In genomic region chr11:45981826-45982225, GRCh38 we compare ENCODE assay signal across 9 cellular contexts. TPM values are rescaled to one million over a fixed set of nuclear protein-coding genes. Genes with fewer than 3 reads are reported as not detected.
DNase-seq lines count a peak whose midpoint lies in the region; ATAC-seq and TF ChIP-seq lines count a peak whose summit lies in the region.
"Not testable (repeated sequence)": the region's sequence is repeated elsewhere in the genome, so short reads cannot be mapped to it uniquely, and the experiment has no call there.
"Had no signal": no experiment of that assay in that cellular context is flagged by ENCODE, and none has a peak within 500 bp of the region (broad histone marks: within the 10 kb centered on the region; RNA-seq: fewer than 3 reads in every experiment).

No MANE protein-coding gene starts in this region.

- not testable (repeated sequence) for H3K9me3 ChIP-seq in adrenal gland (replicated peaks in 1 of 3); lower lobe of right lung; thyroid gland

- intact Hi-C loops in adrenal gland (cut with DNase I); left ventricle myocardium superior (cut with micrococcal nuclease); lower lobe of right lung (cut with DNase I); thyroid gland (cut with DNase I): not testable (repeated sequence)

- 57 to 87% (median 72%) methylated on average over 5 of the region's 5 CpGs for WGBS in adrenal gland, 4 donors
- 40 to 53% methylated on average over 5 of the region's 5 CpGs for WGBS in thyroid gland, 2 donors

- ATAC-seq in left ventricle myocardium superior: peak; percentile 85
- ATAC-seq in lower lobe of right lung: peak; percentile 67 to 84

- not testable (repeated sequence) for TF ChIP-seq CTCF in adrenal gland (IDR thresholded peaks at IDR 0.05); lower lobe of right lung (IDR thresholded peaks at IDR 0.05); thyroid gland (IDR thresholded peaks at IDR 0.05)

- DNase-seq in DMS153 (lab: John Stamatoyannopoulos, UW) (peak; percentile 6), NCI-H1105 (lab: John Stamatoyannopoulos, UW) (peak; percentile 32), NCI-H2227 (lab: John Stamatoyannopoulos, UW; ENCODE audit: unreplicated experiment) (peak; percentile 33), adrenal gland (peak in 6 of 7 donors; percentile 29 to 69 (median 41)), erythroblast (lab: John Stamatoyannopoulos, UW) (peak; percentile 4 to 42), left ventricle myocardium superior (peak; percentile 63), lower lobe of right lung (peak; percentile 65), thyroid gland (peak; percentile 71 to 73)

- H3K4me3 ChIP-seq in adrenal gland; lower lobe of right lung; thyroid gland (replicated peaks in 1 of 3): not testable (repeated sequence)

- H3K27me3 ChIP-seq in adrenal gland; lower lobe of right lung (ENCODE audit: low read depth); thyroid gland: not testable (repeated sequence)

- H3K4me1 ChIP-seq in adrenal gland (replicated peaks in 1 of 2) (peaks cover 4 to 22% of the 10 kb centered on the region in 2 donors), lower lobe of right lung (peaks cover 19% of the 10 kb centered on the region), thyroid gland (peaks cover 12 to 17% of the 10 kb centered on the region in 2 donors)

- TF ChIP-seq POLR2A in adrenal gland (IDR thresholded peaks at IDR 0.05); erythroblast (IDR thresholded peaks at IDR 0.05; ENCODE audit: low read length); thyroid gland (IDR thresholded peaks at IDR 0.05): not testable (repeated sequence)

- not testable (repeated sequence) for H3K27ac ChIP-seq in adrenal gland, lower lobe of right lung, thyroid gland

- H3K36me3 ChIP-seq in adrenal gland (replicated peaks in 1 of 2): peaks cover 0 to 26% of the 10 kb centered on the region in 2 donors
- peaks cover 31% of the 10 kb centered on the region for H3K36me3 ChIP-seq in lower lobe of right lung
- peaks cover 0 to 14% of the 10 kb centered on the region in 2 donors for H3K36me3 ChIP-seq in thyroid gland

RNA-seq across cellular contexts. Expression of gene LARGE2, which starts 59.4 kb away (rescaled TPM):
- 1 to 10 TPM; 1.0 to 7.1 (median 4.0) TPM for total RNA-seq in adrenal gland
- polyA plus RNA-seq in adrenal gland: 10 to 100 TPM in 1 of 3 donors, 1 to 10 TPM in 2; 1.1 to 13.0 (median 3.9) TPM
- total RNA-seq in left ventricle myocardium superior: not detected
- 5.0 TPM for total RNA-seq in lower lobe of right lung
- 10 to 100 TPM; 11.2 to 19.0 (median 14.1) TPM for total RNA-seq in thyroid gland
- total RNA-seq: GM23248 had no signal
- polyA plus RNA-seq: GM23248 had no signal

Comparison
In these comparisons a context has a peak if more than half of its experiments do, and no peak if none do; other contexts are left out.
1. DNase-seq: peak in every context shown above with its lines; median percentile 72 in thyroid gland; 65 in lower lobe of right lung; 63 in left ventricle myocardium superior; 41 in adrenal gland; 33 in NCI-H2227; 32 in NCI-H1105; 23 in erythroblast; 6 in DMS153.